Comparison of ENCODE assay signal across 23 cellular contexts in the genomic region with DNA sequence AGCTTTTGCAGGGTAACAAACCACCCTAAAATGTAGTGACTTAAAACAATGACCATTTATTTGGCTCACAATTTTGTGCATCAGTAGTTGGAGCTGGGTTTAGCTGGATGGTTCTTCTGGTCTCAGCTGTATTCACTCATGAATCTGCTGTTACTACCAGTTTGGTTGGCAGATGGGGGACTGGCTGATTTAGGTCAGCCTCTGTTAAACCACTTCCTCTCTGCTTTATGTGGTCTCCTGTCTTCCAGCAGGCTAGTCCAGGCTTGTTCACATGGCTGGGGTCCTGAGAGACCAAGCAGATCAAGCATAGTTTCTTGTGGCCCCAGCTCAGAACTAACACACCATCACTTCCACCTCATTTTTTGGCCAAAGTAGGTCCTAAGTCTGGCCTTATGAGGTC.
"Had no signal": no experiment of that assay in that cellular context is flagged by ENCODE, and none has a peak within 500 bp of the region (broad histone marks: within the 10 kb centered on the region; RNA-seq: fewer than 3 reads in every experiment).

No MANE protein-coding gene starts in this region.

- H3K27me3 ChIP-seq: colonic mucosa, dorsolateral prefrontal cortex, esophagus muscularis mucosa, gastrocnemius medialis, neutrophil, ovary, thyroid gland, upper lobe of right lung had no signal

- H3K9me3 ChIP-seq: colonic mucosa, esophagus muscularis mucosa, gastrocnemius medialis, neutrophil, ovary, prostate gland, thyroid gland, upper lobe of right lung had no signal

- H3K36me3 ChIP-seq: colonic mucosa, gastrocnemius medialis, neutrophil, ovary, prostate gland, upper lobe of right lung had no signal

- H3K4me3 ChIP-seq: colonic mucosa, dorsolateral prefrontal cortex, esophagus muscularis mucosa, gastrocnemius medialis, ovary, prostate gland, thyroid gland, upper lobe of right lung had no signal

- ATAC-seq: activated T-cell treated with anti-CD3 and anti-CD28 coated beads, Interleukin-2, amount 50 U/mL, for 4 hours; gastrocnemius medialis; natural killer cell treated with Interleukin-12 subunit alpha and Interleukin-12 subunit beta and Interleukin-15 and Interleukin-18, amount 100 ng/mL, for 72 hours; upper lobe of right lung had no signal

- DNase-seq: activated CD4-positive, alpha-beta T cell treated with anti-CD3 and anti-CD28 coated beads for 4 hours; activated CD4-positive, alpha-beta T cell treated with anti-CD3 and anti-CD28 coated beads, Interleukin-2, amount 50 U/mL, for 48 hours; activated CD4-positive, CD25-positive, alpha-beta regulatory T cell; activated CD8-positive, alpha-beta memory T cell treated with anti-CD3 and anti-CD28 coated beads, Interleukin-2, amount 50 U/mL, for 48 hours; activated naive CD4-positive, alpha-beta T cell treated with anti-CD3 and anti-CD28 coated beads for 36 hours; activated naive CD8-positive, alpha-beta T cell treated with anti-CD3 and anti-CD28 coated beads, Interleukin-2, amount 10 ng/mL, durations not matched to agents 7 days and 5 days; activated T-cell treated with anti-CD3 and anti-CD28 coated beads, Interleukin-2, amount 50 U/mL, for 4 hours; amniotic stem cell; colonic mucosa; dorsolateral prefrontal cortex; gastrocnemius medialis; head of caudate nucleus; hypothalamus; ovary; stimulated activated CD4-positive, alpha-beta T cell treated with anti-CD3 and anti-CD28 coated beads, Interleukin-4, amount 100 ng/mL, for 4 hours; substantia nigra; T-helper 9 cell; thyroid gland; upper lobe of right lung had no signal

- H3K4me1 ChIP-seq: colonic mucosa, esophagus muscularis mucosa, gastrocnemius medialis, prostate gland, thyroid gland, upper lobe of right lung had no signal

- H3K27ac ChIP-seq: colonic mucosa, dorsolateral prefrontal cortex, esophagus muscularis mucosa, gastrocnemius medialis, neutrophil, ovary, prostate gland, thyroid gland, upper lobe of right lung had no signal
